Comparison of ENCODE assay signal across 17 cellular contexts in genomic region chr20:53797085-53797484, GRCh38.
A peak's percentile ranks its signal among the peaks of the same experiment; 100 is the strongest.
DNase-seq lines count a peak whose midpoint lies in the region; ATAC-seq, FAIRE-seq and TF ChIP-seq lines count a peak whose summit lies in the region.
"Had no signal": no experiment of that assay in that cellular context is flagged by ENCODE, and none has a peak within 500 bp of the region (broad histone marks: within the 10 kb centered on the region; RNA-seq: fewer than 3 reads in every experiment).

No MANE protein-coding gene starts in this region.

- H2AFZ ChIP-seq in HepG2 (ENCODE audit: low read length): no peak overlapping the region
- H2AFZ ChIP-seq: GM23248 had no signal

- no peak overlapping the region for H3K9ac ChIP-seq in HepG2 (ENCODE audit: insufficient read depth, low read depth, low read length)
- H3K9ac ChIP-seq: GM23248 had no signal

- H3K27ac Mint-ChIP-seq in activated CD4-positive, alpha-beta memory T cell treated with anti-CD3 and anti-CD28 coated beads for 36 hours: no peak overlapping the region
- H3K27ac Mint-ChIP-seq: CD4-positive, alpha-beta memory T cell had no signal

- TF ChIP-seq POLR2A in HepG2 (IDR thresholded peaks at IDR 0.05; ENCODE audit: insufficient read depth in 1 of 2, low read depth in 2 of 2, low read length in 2 of 2) (no peak), right lobe of liver (IDR thresholded peaks at IDR 0.05) (no peak)

- TF ChIP-seq EP300 in HepG2 (IDR thresholded peaks at IDR 0.05; ENCODE audit: low read depth in 2 of 2, low read length in 2 of 2) (no peak), HepG2 (CRISPR knock-in tag; IDR thresholded peaks at IDR 0.05; ENCODE audit: borderline replicate concordance) (peak; percentile 56)

- no peaks in the 10 kb centered on the region for H3K27me3 Mint-ChIP-seq in activated CD4-positive, alpha-beta memory T cell treated with anti-CD3 and anti-CD28 coated beads for 36 hours
- H3K27me3 Mint-ChIP-seq: CD4-positive, alpha-beta memory T cell had no signal

- in situ Hi-C loops in HepG2 (cut with HindIII; ENCODE audit: extremely low pct_ligation_motif_present, low pct_unique_long_range_greater_than_20kb): no loop called here

- TF ChIP-seq CTCF in HepG2 (CRISPR knock-in tag; IDR thresholded peaks at IDR 0.05) (no peak), right lobe of liver (IDR thresholded peaks at IDR 0.05) (no peak), RWPE2 (IDR thresholded peaks at IDR 0.05; ENCODE audit: poor library complexity, severe bottlenecking) (no peak)

- no peaks in the 10 kb centered on the region for H3K9me3 ChIP-seq in HepG2 (ENCODE audit: low read length)
- no peaks in the 10 kb centered on the region for H3K9me3 ChIP-seq in right lobe of liver
- no peaks in the 10 kb centered on the region for H3K9me3 ChIP-seq in RWPE2 (ENCODE audit: severe bottlenecking)
- H3K9me3 ChIP-seq: BE2C had no signal

- H3K4me3 ChIP-seq in HepG2 (replicated peaks in 1 of 3; ENCODE audit: insufficient read depth in 1 of 3, low read depth in 2 of 3, low read length in 3 of 3): no peak overlapping the region
- no peak overlapping the region for H3K4me3 ChIP-seq in right lobe of liver
- no peak overlapping the region for H3K4me3 ChIP-seq in RWPE2 (ENCODE audit: severe bottlenecking)
- H3K4me3 ChIP-seq: GM23248 had no signal

- no peak for FAIRE-seq in HepG2 (lab: Jason Lieb, UNC)
- FAIRE-seq: A204.1, D721Med had no signal

- no TSS peak for BruUV-seq in HepG2 (replicated peaks; lab: Mats Ljungman, UMichigan)

- intact Hi-C loops in HepG2 (cut with micrococcal nuclease; ENCODE audit: unreplicated experiment): no loop called here
- intact Hi-C loops in right lobe of liver (cut with DNase I): no loop called here
- intact Hi-C loops in activated CD4-positive, alpha-beta memory T cell treated with anti-CD3 and anti-CD28 coated beads for 36 hours (cut with micrococcal nuclease): no loop called here

- no peak overlapping the region for H3K4me3 Mint-ChIP-seq in activated CD4-positive, alpha-beta memory T cell treated with anti-CD3 and anti-CD28 coated beads for 36 hours
- H3K4me3 Mint-ChIP-seq: CD4-positive, alpha-beta memory T cell had no signal

- H3K4me1 Mint-ChIP-seq in activated CD4-positive, alpha-beta memory T cell treated with anti-CD3 and anti-CD28 coated beads for 36 hours (ENCODE audit: low read depth): no peaks in the 10 kb centered on the region
- H3K4me1 Mint-ChIP-seq: CD4-positive, alpha-beta memory T cell had no signal

- H3K9me3 Mint-ChIP-seq in activated CD4-positive, alpha-beta memory T cell treated with anti-CD3 and anti-CD28 coated beads for 36 hours: no peaks in the 10 kb centered on the region
- H3K9me3 Mint-ChIP-seq: CD4-positive, alpha-beta memory T cell had no signal

- no peak overlapping the region for H3K4me2 ChIP-seq in HepG2 (ENCODE audit: low read depth, low read length)

- no peaks in the 10 kb centered on the region for H4K20me1 ChIP-seq in HepG2 (ENCODE audit: insufficient read depth, low read length)

- 57% methylated on average over 4 of the region's 4 CpGs for WGBS in HepG2 (ENCODE audit: low lambda C conversion rate)
- 70% methylated on average over 4 of the region's 4 CpGs for WGBS in right lobe of liver (ENCODE audit: insufficient coverage, low coverage, low lambda C conversion rate, missing lambda C conversion rate)

- H3K27ac ChIP-seq in HepG2 (ENCODE audit: extremely low read length, insufficient read depth, low read length) (no peak overlapping the region), right lobe of liver (no peak overlapping the region), RWPE2 (ENCODE audit: poor library complexity, severe bottlenecking) (no peak overlapping the region)
- H3K27ac ChIP-seq: C4-2B, GM23248 had no signal

- no peak for TF ChIP-seq RAD21 in HepG2 (CRISPR knock-in tag; IDR thresholded peaks at IDR 0.05)

- no peaks in the 10 kb centered on the region for H3K27me3 ChIP-seq in HepG2 (ENCODE audit: control insufficient read depth in 1 of 2, insufficient read depth in 2 of 2, low read length in 2 of 2)
- no peaks in the 10 kb centered on the region for H3K27me3 ChIP-seq in right lobe of liver
- no peaks in the 10 kb centered on the region for H3K27me3 ChIP-seq in RWPE2 (ENCODE audit: insufficient read depth, poor library complexity, severe bottlenecking)
- H3K27me3 ChIP-seq: BE2C had no signal

- POLR2A ChIA-PET in HepG2 (lab: Yijun Ruan, JAX): no interaction called here
- POLR2A ChIA-PET in activated CD4-positive, alpha-beta memory T cell treated with anti-CD3 and anti-CD28 coated beads for 36 hours (lab: Charles Lee): no interaction called here

- no peaks in the 10 kb centered on the region for H3K36me3 ChIP-seq in HepG2 (replicated peaks in 1 of 2; ENCODE audit: control insufficient read depth in 1 of 2, insufficient read depth in 2 of 2, low read length in 2 of 2)
- no peaks in the 10 kb centered on the region for H3K36me3 ChIP-seq in right lobe of liver
- no peaks in the 10 kb centered on the region for H3K36me3 ChIP-seq in RWPE2 (ENCODE audit: low read depth)
- H3K36me3 ChIP-seq: BE2C had no signal

- no peak for ATAC-seq in HepG2
- no peak for ATAC-seq in right lobe of liver
- ATAC-seq in RWPE2 (ENCODE audit: low read depth): no peak

- H3K36me3 Mint-ChIP-seq in activated CD4-positive, alpha-beta memory T cell treated with anti-CD3 and anti-CD28 coated beads for 36 hours: no peaks in the 10 kb centered on the region
- H3K36me3 Mint-ChIP-seq: CD4-positive, alpha-beta memory T cell had no signal

- no peaks in the 10 kb centered on the region for H3K79me2 ChIP-seq in HepG2 (ENCODE audit: insufficient read depth, low read length)

- CTCF ChIA-PET in HepG2 (lab: Yijun Ruan, JAX; ENCODE audit: low intra/inter-chr PET ratio, low total read pairs): no interaction called here
- CTCF ChIA-PET in activated CD4-positive, alpha-beta memory T cell treated with anti-CD3 and anti-CD28 coated beads for 36 hours (lab: Charles Lee): no interaction called here

- no peak for DNase-seq in HepG2 (ENCODE audit: low spot score)
- DNase-seq in right lobe of liver: no peak
- DNase-seq in RWPE2 (ENCODE audit: low spot score): peak; percentile 54
- peak; percentile 1 for DNase-seq in iPS-NIHi11 (ENCODE audit: low spot score)
- DNase-seq in activated CD4-positive, alpha-beta memory T cell treated with anti-CD3 and anti-CD28 coated beads for 36 hours: no peak
- DNase-seq in 8988T: no peak
- DNase-seq in GM03348 (ENCODE audit: low spot score): no peak
- DNase-seq: BE2C; CD4-positive, alpha-beta memory T cell; DMS153; DND-41; GDM1; GM23248; H7 had no signal

- H3K4me1 ChIP-seq in HepG2 (ENCODE audit: insufficient read depth, low read length): peaks cover 58% of the 10 kb centered on the region
- peaks cover 0 to 11% (median 0%) of the 10 kb centered on the region in 4 donors for H3K4me1 ChIP-seq in right lobe of liver
- peaks cover 27% of the 10 kb centered on the region for H3K4me1 ChIP-seq in RWPE2 (ENCODE audit: insufficient read depth, poor library complexity, severe bottlenecking)
- H3K4me1 ChIP-seq: BE2C had no signal

TF ChIP-seq in HepG2, 621 proteins besides CTCF, POLR2A, EP300 and RAD21 (continues in another document):
- TF ChIP-seq ZNF563 (CRISPR knock-in tag; IDR thresholded peaks at IDR 0.05): no peak
- no peak for TF ChIP-seq CREM (IDR thresholded peaks at IDR 0.05)
- TF ChIP-seq CREM (CRISPR knock-in tag; IDR thresholded peaks at IDR 0.05): no peak
- 0 out of 2 replicates have a peak, but pooled peaks have one; percentile 73 for TF ChIP-seq ZNF33B (CRISPR knock-in tag; IDR thresholded peaks at IDR 0.05)
- 0 out of 2 replicates have a peak, but pooled peaks have one; percentile 28 for TF ChIP-seq ZBTB25 (CRISPR knock-in tag; IDR thresholded peaks at IDR 0.05)
- 0 out of 2 replicates have a peak, but pooled peaks have one; percentile 47 for TF ChIP-seq ARHGAP35 (CRISPR knock-in tag; IDR thresholded peaks at IDR 0.05; ENCODE audit: borderline replicate concordance)
- 0 out of 2 replicates have a peak, but pooled peaks have one; percentile 7 for TF ChIP-seq GTF3A (CRISPR knock-in tag; conservative IDR thresholded peaks at IDR 0.05)
- TF ChIP-seq LBX2 (CRISPR knock-in tag; IDR thresholded peaks at IDR 0.05; ENCODE audit: borderline replicate concordance): 0 out of 2 replicates have a peak, but pooled peaks have one; percentile 20
- TF ChIP-seq ZNF674 (CRISPR knock-in tag; IDR thresholded peaks at IDR 0.05; ENCODE audit: low read depth): no peak
- TF ChIP-seq ZNF749 (CRISPR knock-in tag; IDR thresholded peaks at IDR 0.05; ENCODE audit: borderline replicate concordance): no peak
- peak; percentile 57 for TF ChIP-seq RARA (CRISPR knock-in tag; IDR thresholded peaks at IDR 0.05)
- 0 out of 2 replicates have a peak, but pooled peaks have one; percentile 46 for TF ChIP-seq ZNF567 (CRISPR knock-in tag; IDR thresholded peaks at IDR 0.05; ENCODE audit: borderline replicate concordance)
- TF ChIP-seq ZGPAT (CRISPR knock-in tag; IDR thresholded peaks at IDR 0.05): peak; percentile 47; the same call in 1 of the 2 replicates
- 0 out of 2 replicates have a peak, but pooled peaks have one; percentile 13 for TF ChIP-seq HDAC2 (CRISPR knock-in tag; IDR thresholded peaks at IDR 0.05)

Comparison
In these comparisons a context has a peak if more than half of its experiments do, and no peak if none do; other contexts are left out.
1. DNase-seq: peak in RWPE2 (single experiment) and iPS-NIHi11 (single experiment); none in HepG2 (single experiment), right lobe of liver (0 of 3), activated CD4-positive, alpha-beta memory T cell treated with anti-CD3 and anti-CD28 coated beads for 36 hours (single experiment), 8988T (single experiment) and GM03348 (single experiment).